ENCODE assay signal across 10 cellular contexts in the genomic region with DNA sequence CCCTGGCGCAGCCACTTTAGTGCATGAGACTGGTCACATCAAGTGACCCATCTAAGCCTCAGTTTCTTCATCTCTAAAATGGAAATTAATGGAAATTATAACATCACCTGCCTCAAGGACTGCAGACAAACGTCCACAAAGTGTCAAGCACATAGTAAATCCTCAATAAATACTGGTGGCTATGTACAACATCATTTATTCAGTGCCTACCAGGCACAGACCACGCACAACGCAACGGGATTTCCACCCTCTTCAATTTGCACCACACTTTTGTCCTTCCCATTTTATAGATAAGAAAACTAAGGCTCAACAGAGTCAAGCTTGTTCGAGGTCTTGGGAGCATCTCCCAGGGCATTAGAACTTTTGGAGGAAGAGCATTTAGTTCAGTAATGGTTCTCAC. TPM values are rescaled to one million over a fixed set of nuclear protein-coding genes. Genes with fewer than 3 reads are reported as not detected.
A peak's percentile ranks its signal among the peaks of the same experiment; 100 is the strongest.
DNase-seq lines count a peak whose midpoint lies in the region; ATAC-seq, FAIRE-seq and TF ChIP-seq lines count a peak whose summit lies in the region.
"Had no signal": no experiment of that assay in that cellular context is flagged by ENCODE, and none has a peak within 500 bp of the region (broad histone marks: within the 10 kb centered on the region; RNA-seq: fewer than 3 reads in every experiment).

No MANE protein-coding gene starts in this region.

- no peak for TF ChIP-seq RAD21 in A549 (conservative IDR thresholded peaks at IDR 0.05 in 1 of 2, IDR thresholded peaks at IDR 0.05 in 1 of 2)
- TF ChIP-seq RAD21 in K562 (CRISPR knock-in tag; conservative IDR thresholded peaks at IDR 0.05 in 1 of 2, IDR thresholded peaks at IDR 0.05 in 1 of 2) = no peak

- TSS peak; percentile 68 for BruUV-seq in K562 (replicated peaks; lab: Mats Ljungman, UMichigan)

- in situ Hi-C loops in K562 (cut with MboI) = no loop called here

- TF ChIP-seq EP300 in A549 (IDR thresholded peaks at IDR 0.05) (no peak), K562 (IDR thresholded peaks at IDR 0.05; ENCODE audit: low read length) (no peak)

- POLR2A ChIA-PET in A549 (lab: Yijun Ruan, JAX) (no interaction called here), K562 (lab: Yijun Ruan, JAX) (interaction anchor here (0.6 to 1.3 kb wide), 3 partner anchors 61 to 221 kb away, joined by 3 read pairs; a partner anchor contains a TSS)

- TF ChIP-seq POLR2A in A549 (IDR thresholded peaks at IDR 0.05; ENCODE audit: low read length) (no peak), K562 (conservative IDR thresholded peaks at IDR 0.05) (no peak), vagina (IDR thresholded peaks at IDR 0.05) (no peak)

- peaks cover 79% of the 10 kb centered on the region for H3K79me2 ChIP-seq in K562 (ENCODE audit: control insufficient read depth, insufficient read depth, low read length)

- H3K4me2 ChIP-seq in A549 (peak overlapping the region; percentile 80), K562 (ENCODE audit: insufficient read depth, low read length) (peak overlapping the region; percentile 99)

- H3K9me3 ChIP-seq in A549 (no peaks in the 10 kb centered on the region), K562 (replicated peaks; ENCODE audit: control insufficient read depth, insufficient read depth, low read depth, low read length) (no peaks in the 10 kb centered on the region), mucosa of rectum (ENCODE audit: control insufficient read depth in 2 of 2, low read length in 2 of 2) (no peaks in the 10 kb centered on the region), vagina (no peaks in the 10 kb centered on the region)

- intact Hi-C loops in K562 (cut with micrococcal nuclease) = no loop called here
- intact Hi-C loops in vagina (cut with DNase I) = loop anchor here (10.0 kb wide), 3 partner anchors 59 to 511 kb away; a partner anchor contains a TSS

- DNase-seq in A549 (ENCODE audit: low read depth in 1 of 2, low spot score in 1 of 2) = no peak
- no peak for DNase-seq in HFF-Myc (ENCODE audit: extremely low read depth, low read depth)
- DNase-seq in K562 (ENCODE audit: extremely low read depth in 1 of 4, low spot score in 3 of 4) = no peak
- no peak for DNase-seq in vagina (ENCODE audit: extremely low spot score in 2 of 2)
- DNase-seq in NCI-H187 treated with DMSO at 0.1 percent for 48 hours (lab: John Stamatoyannopoulos, UW) = no peak
- DNase-seq in NK-92 treated with Interleukin-12 subunit alpha and Interleukin-12 subunit beta, amount 100 ng/mL, for 24 hours (lab: John Stamatoyannopoulos, UW) = no peak
- DNase-seq: GDM1 had no signal

- H3K36me3 ChIP-seq in K562 (ENCODE audit: control insufficient read depth, insufficient read depth, low read length) = peaks cover 46% of the 10 kb centered on the region
- no peaks in the 10 kb centered on the region for H3K36me3 ChIP-seq in mucosa of rectum (ENCODE audit: control insufficient read depth in 2 of 2, insufficient read depth in 2 of 2, low read length in 2 of 2)
- no peaks in the 10 kb centered on the region for H3K36me3 ChIP-seq in vagina

- H3K27me3 ChIP-seq in K562 (ENCODE audit: control insufficient read depth in 2 of 2, insufficient read depth in 2 of 2, low read length in 2 of 2) (no peaks in the 10 kb centered on the region), mucosa of rectum (ENCODE audit: control insufficient read depth in 2 of 2, insufficient read depth in 2 of 2, low read length in 2 of 2) (no peaks in the 10 kb centered on the region), vagina (no peaks in the 10 kb centered on the region)

- H4K20me1 ChIP-seq in K562 (replicated peaks; ENCODE audit: control insufficient read depth, insufficient read depth, low read length) = peaks cover 48% of the 10 kb centered on the region

- ATAC-seq in A549 (no peak), K562 (no peak), HG02852 (IDR thresholded peaks at IDR 0.05; ENCODE audit: unreplicated experiment) (no peak)

- peak overlapping the region; percentile 58 for H3K4me3 ChIP-seq in A549
- H3K4me3 ChIP-seq in HFF-Myc (replicated peaks; ENCODE audit: low read depth, low read length) = peak overlapping the region; percentile 69
- peak overlapping the region; percentile 78 for H3K4me3 ChIP-seq in K562
- peak overlapping the region; percentile 66 to 76 for H3K4me3 ChIP-seq in mucosa of rectum (ENCODE audit: low read length in 2 of 2)
- H3K4me3 ChIP-seq in vagina = peak overlapping the region in 1 of 2 donors; percentile 77

- CTCF ChIA-PET in A549 (lab: Yijun Ruan, JAX) = interaction anchor here (0.8 to 4.1 kb wide), 3 partner anchors 15 to 59 kb away, joined by 3 to 34 read pairs (median 28); a partner anchor contains a TSS
- CTCF ChIA-PET in K562 (lab: Yijun Ruan, JAX; ENCODE audit: low intra/inter-chr PET ratio) = no interaction called here

- H2AFZ ChIP-seq in K562 (ENCODE audit: low read depth, low read length) = no peak overlapping the region

- H3K9me1 ChIP-seq in K562 (ENCODE audit: control insufficient read depth, insufficient read depth, low read length) = peaks cover 12% of the 10 kb centered on the region

- no peak for TF ChIP-seq CTCF in A549 (IDR thresholded peaks at IDR 0.05)
- no peak for TF ChIP-seq CTCF in HFF-Myc (IDR thresholded peaks at IDR 0.05; ENCODE audit: low read depth, low read length, missing control alignments)
- no peak for TF ChIP-seq CTCF in K562 (IDR thresholded peaks at IDR 0.05 in 2 of 3, conservative IDR thresholded peaks at IDR 0.05 in 1 of 3; ENCODE audit: insufficient read depth in 2 of 3, low read depth in 1 of 3, low read length in 3 of 3)
- TF ChIP-seq CTCF in vagina (IDR thresholded peaks at IDR 0.05) = no peak

- H3K9ac ChIP-seq in K562 (ENCODE audit: insufficient read depth in 1 of 2, low read depth in 2 of 2, low read length in 2 of 2) (peak overlapping the region; percentile 67 to 94; a peak in 3 of 4 replicates), mucosa of rectum (ENCODE audit: low read depth in 1 of 2, low read length in 2 of 2) (no peak overlapping the region)

- peaks cover 19% of the 10 kb centered on the region for H3K4me1 ChIP-seq in A549
- H3K4me1 ChIP-seq in K562 (replicated peaks in 1 of 2; ENCODE audit: control insufficient read depth in 2 of 2, insufficient read depth in 2 of 2, low read length in 2 of 2) = peaks cover 29 to 36% of the 10 kb centered on the region in 2 experiments
- H3K4me1 ChIP-seq in mucosa of rectum (ENCODE audit: control insufficient read depth in 2 of 2, insufficient read depth in 2 of 2, low read length in 2 of 2) = peaks cover 22 to 32% of the 10 kb centered on the region in 2 donors
- peaks cover 59% of the 10 kb centered on the region for H3K4me1 ChIP-seq in vagina

- peak overlapping the region in 1 of 2 experiments; percentile 99; a peak in 2 of 6 replicates for H3K27ac ChIP-seq in A549
- H3K27ac ChIP-seq in K562 (ENCODE audit: extremely low read depth, low read depth, low read length) = peak overlapping the region; percentile 78
- no peak overlapping the region for H3K27ac ChIP-seq in mucosa of rectum (ENCODE audit: low read depth in 2 of 2, low read length in 2 of 2)
- H3K27ac ChIP-seq in vagina = no peak overlapping the region

- WGBS in A549 (ENCODE audit: missing lambda C conversion rate) = 66% methylated on average over 6 of the region's 6 CpGs
- WGBS in K562 (ENCODE audit: insufficient coverage, low coverage, missing lambda C conversion rate) = 8% methylated on average over 6 of the region's 6 CpGs

- FAIRE-seq in A549 (lab: Jason Lieb, UNC) = no peak
- no peak for FAIRE-seq in K562 (lab: Jason Lieb, UNC)

RNA-seq across cellular contexts. Expression of a gene that starts 1.4 kb away (rescaled TPM):
- 39.3 and 44.4 TPM in 2 replicates for polyA plus RNA-seq in A549 (2011; rRNA removed)
- polyA plus RNA-seq in A549 (2012; cell fraction: cytosol; rRNA removed) = 54.2 and 60.8 TPM in 2 replicates
- 45.8 TPM in 2 replicates for polyA plus RNA-seq in A549 (2012; cell fraction: nucleus; rRNA removed)
- 55.6 to 58.9 TPM (median 57.3 TPM) in 3 replicates for polyA plus RNA-seq in A549 (2017; fragmentation: RNase III; extraction: RNeasy Plus Mini Kit Qiagen cat#74134 plus additional on column Dnase treatment)
- 54.8 and 56.3 TPM in 2 replicates for polyA minus RNA-seq in A549 (2011; rRNA and poly(A)+ RNA removed)
- total RNA-seq in K562 (2011; cell fraction: chromatin; rRNA removed; ENCODE audit: low replicate concordance) = 48.2 and 63.0 TPM in 2 replicates
- 28.7 and 31.5 TPM in 2 replicates for total RNA-seq in K562 (2011; cell fraction: nucleolus; rRNA removed)
- total RNA-seq in K562 (2011; cell fraction: nucleoplasm; rRNA removed) = 37.9 and 41.0 TPM in 2 replicates
- total RNA-seq in K562 (2014; rRNA removed) = 56.5 and 66.5 TPM in 2 replicates
- 69.8 and 72.7 TPM in 2 replicates for total RNA-seq in K562 (2014; rRNA removed; fragmentation: Illumina TruSeq; extraction: Trizol)
- 80.1 and 83.1 TPM in 2 replicates for total RNA-seq in K562 (2015; rRNA removed; fragmentation: Illumina TruSeq; extraction: Trizol)
- total RNA-seq in K562 (2021) = 172 and 176 TPM in 2 replicates
- polyA plus RNA-seq in K562 (2011; rRNA removed) = 46.9 and 69.2 TPM in 2 replicates
- polyA plus RNA-seq in K562 (2011; cell fraction: cytosol; rRNA removed) = 72.8 and 84.8 TPM in 2 replicates
- polyA plus RNA-seq in K562 (2011; cell fraction: nucleus; rRNA removed) = 34.4 and 37.5 TPM in 2 replicates
- 77.5 and 90.3 TPM in 2 replicates for polyA plus RNA-seq in K562 (2012)
- polyA plus RNA-seq in K562 (2014; fragmentation: Illumina TruSeq; extraction: Trizol) = 149 and 156 TPM in 2 replicates
- 1 to 10 TPM; 4.3 to 6.9 TPM for polyA plus RNA-seq in K562 (2014; fragmentation: Nextera tagmentation; extraction: Ambion mirVana)
- 63.7 and 78.3 TPM in 2 replicates for polyA plus RNA-seq in K562 (2014; rRNA removed)
- polyA minus RNA-seq in K562 (2011; rRNA and poly(A)+ RNA removed) = 45.5 and 80.2 TPM in 2 replicates
- 74.4 and 81.5 TPM in 2 replicates for polyA minus RNA-seq in K562 (2011; cell fraction: cytosol; rRNA and poly(A)+ RNA removed)
- 5.4 and 7.9 TPM in 2 replicates for polyA minus RNA-seq in K562 (2011; cell fraction: nucleus; rRNA and poly(A)+ RNA removed)
- 40.5 TPM for total RNA-seq in vagina

RNA-seq across cellular contexts. Expression of a gene that starts 48.6 kb away (rescaled TPM):
- not detected in 2 replicates for polyA plus RNA-seq in A549 (2011; rRNA removed)
- polyA plus RNA-seq in A549 (2012; cell fraction: cytosol; rRNA removed) = not detected in 2 replicates
- 0.24 TPM in 1 of 2 replicates, not detected in the other for polyA plus RNA-seq in A549 (2012; cell fraction: nucleus; rRNA removed)
- polyA plus RNA-seq in A549 (2017; fragmentation: RNase III; extraction: RNeasy Plus Mini Kit Qiagen cat#74134 plus additional on column Dnase treatment) = not detected in 3 replicates
- not detected in 2 replicates for polyA minus RNA-seq in A549 (2011; rRNA and poly(A)+ RNA removed)
- total RNA-seq in K562 (2011; cell fraction: chromatin; rRNA removed; ENCODE audit: low replicate concordance) = not detected in 2 replicates
- not detected in 2 replicates for total RNA-seq in K562 (2011; cell fraction: nucleolus; rRNA removed)
- total RNA-seq in K562 (2011; cell fraction: nucleoplasm; rRNA removed) = not detected in 2 replicates
- total RNA-seq in K562 (2014; rRNA removed) = not detected in 2 replicates
- total RNA-seq in K562 (2014; rRNA removed; fragmentation: Illumina TruSeq; extraction: Trizol) = not detected in 2 replicates
- not detected in 2 replicates for total RNA-seq in K562 (2015; rRNA removed; fragmentation: Illumina TruSeq; extraction: Trizol)
- total RNA-seq in K562 (2021) = not detected in 2 replicates
- 0.15 TPM in 1 of 2 replicates, not detected in the other for polyA plus RNA-seq in K562 (2011; rRNA removed)
- 0.07 and 0.18 TPM in 2 replicates for polyA plus RNA-seq in K562 (2011; cell fraction: cytosol; rRNA removed)
- 0.14 TPM in 1 of 2 replicates, not detected in the other for polyA plus RNA-seq in K562 (2011; cell fraction: nucleus; rRNA removed)
- polyA plus RNA-seq in K562 (2012) = 0.10 TPM in 1 of 2 replicates, not detected in the other
- not detected in 2 replicates for polyA plus RNA-seq in K562 (2014; fragmentation: Illumina TruSeq; extraction: Trizol)
- not detected for polyA plus RNA-seq in K562 (2014; fragmentation: Nextera tagmentation; extraction: Ambion mirVana)
- not detected in 2 replicates for polyA plus RNA-seq in K562 (2014; rRNA removed)
- polyA minus RNA-seq in K562 (2011; rRNA and poly(A)+ RNA removed) = not detected in 2 replicates
- not detected in 2 replicates for polyA minus RNA-seq in K562 (2011; cell fraction: cytosol; rRNA and poly(A)+ RNA removed)
- not detected in 2 replicates for polyA minus RNA-seq in K562 (2011; cell fraction: nucleus; rRNA and poly(A)+ RNA removed)
- total RNA-seq in vagina = not detected
- total RNA-seq: SK-MEL-5 had no signal

Comparison
In these comparisons a context has a peak if more than half of its experiments do, and no peak if none do; other contexts are left out.
1. H3K9ac ChIP-seq: peak in K562 (2 of 2); none in mucosa of rectum (0 of 2).